In the genomic region with DNA sequence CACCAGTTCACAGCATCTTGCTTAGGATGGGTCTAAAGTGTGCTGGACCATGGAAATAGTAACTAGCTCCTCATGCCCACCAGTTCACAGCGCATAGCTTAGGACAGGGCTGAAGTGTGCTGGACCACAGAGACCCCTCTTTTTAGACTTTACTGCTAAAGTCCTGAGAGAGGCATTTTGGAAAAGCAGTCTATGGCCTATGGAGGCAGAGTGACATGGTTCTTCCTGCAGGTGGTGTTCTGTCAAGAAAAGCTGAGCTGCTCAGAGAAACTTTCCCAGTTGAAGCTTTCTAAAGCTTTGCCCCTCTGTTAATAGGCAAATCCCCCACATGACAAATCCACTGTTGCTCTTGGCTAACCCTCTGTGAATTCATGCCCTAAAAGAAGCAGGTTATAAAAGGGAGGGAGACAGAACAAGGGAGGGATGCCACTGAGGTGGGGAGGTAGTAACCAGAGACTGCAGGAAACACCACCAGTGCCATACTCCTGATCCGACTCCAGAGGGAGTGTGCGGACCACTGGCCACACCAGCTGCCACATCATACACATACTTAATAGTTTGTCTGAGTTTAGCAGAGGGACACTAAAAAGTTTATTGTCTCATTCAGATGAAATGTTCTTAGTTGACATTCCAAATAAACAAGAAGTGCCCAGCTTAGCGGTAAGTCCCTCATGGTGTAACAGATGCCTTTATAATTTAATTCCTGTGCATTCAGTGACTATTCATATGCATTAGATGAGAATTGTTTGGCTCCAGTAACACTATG, we compare ENCODE assay signal across 8 cellular contexts.
DNase-seq lines count a peak whose midpoint lies in the region; ATAC-seq and TF ChIP-seq lines count a peak whose summit lies in the region.

No MANE protein-coding gene starts in this region.

- dilution Hi-C loops in mammary epithelial cell (cut with HindIII; ENCODE audit: low sequenced_read_pairs) = loop anchor here (25.0 kb wide), 1 partner anchor 172 kb away; no protein-coding TSS in a partner anchor

- TF ChIP-seq CTCF in mammary epithelial cell (conservative IDR thresholded peaks at IDR 0.05 in 1 of 2, IDR thresholded peaks at IDR 0.05 in 1 of 2; ENCODE audit: extremely low read depth in 1 of 2, insufficient read depth in 1 of 2, low read depth in 1 of 2, low read length in 2 of 2) (peak; percentile 43 to 50), nephron (IDR thresholded peaks at IDR 0.05; ENCODE audit: unreplicated experiment in 3 of 3) (peak; percentile 61 to 71 (median 63)), testis (IDR thresholded peaks at IDR 0.05) (no peak)

- ATAC-seq in HG03159 (IDR thresholded peaks at IDR 0.05; ENCODE audit: unreplicated experiment) = no peak

- in situ Hi-C loops in mammary epithelial cell (cut with MboI; ENCODE audit: low sequenced_read_pairs in 2 of 2) = no loop called here

- no peak overlapping the region for H3K4me2 ChIP-seq in mammary epithelial cell (ENCODE audit: insufficient read depth, low read depth, low read length)

- whole genome bisulfite sequencing in mammary epithelial cell (ENCODE audit: low coverage, missing lambda C conversion rate) = 80% methylated on average over 4 of the region's 4 CpGs
- 72 to 82% methylated on average over 4 of the region's 4 CpGs for WGBS in testis, 2 donors

- no peaks in the 10 kb centered on the region for H3K4me1 Mint-ChIP-seq in nephron

- BruUV-seq in mammary epithelial cell (replicated peaks; lab: Mats Ljungman, UMichigan) = no TSS peak

- CTCF ChIA-PET in mammary epithelial cell (lab: Charles Lee; ENCODE audit: low non-redundant PET) = interaction anchor here (0.6 kb wide), 1 partner anchor 391 kb away, joined by 3 read pairs; no protein-coding TSS in a partner anchor

- no peak overlapping the region for H2AFZ ChIP-seq in mammary epithelial cell (ENCODE audit: low read depth, low read length)

- H3K79me2 ChIP-seq in mammary epithelial cell (ENCODE audit: insufficient read depth, low read length) = no peaks in the 10 kb centered on the region

- no peaks in the 10 kb centered on the region for H3K36me3 Mint-ChIP-seq in nephron (ENCODE audit: low read depth)

- DNase-seq in ELR (ENCODE audit: low read depth) (peak; percentile 39), LHCN-M2 (ENCODE audit: low read depth) (peak; percentile 10), mammary epithelial cell (no peak), SKM-1 (lab: John Stamatoyannopoulos, UW; ENCODE audit: unreplicated experiment) (no peak), testis (no peak)
- no peak for DNase-seq in activated effector memory CD4-positive, alpha-beta T cell treated with anti-CD3 and anti-CD28 coated beads, Interleukin-2, amount 50 U/mL, for 16 hours

- H3K9me3 ChIP-seq in mammary epithelial cell (replicated peaks; ENCODE audit: insufficient read depth, low read length) (no peaks in the 10 kb centered on the region), testis (no peaks in the 10 kb centered on the region)

- intact Hi-C loops in mammary epithelial cell (cut with micrococcal nuclease) = loop anchor here (1.0 kb wide), 1 partner anchor 68 kb away; no protein-coding TSS in a partner anchor
- intact Hi-C loops in testis (cut with DNase I; ENCODE audit: low total_unique reads) = no loop called here

- no peaks in the 10 kb centered on the region for H4K20me1 ChIP-seq in mammary epithelial cell (ENCODE audit: insufficient read depth, low read length)

- no peak overlapping the region for H3K27ac Mint-ChIP-seq in nephron

- no peak overlapping the region for H3K4me3 Mint-ChIP-seq in nephron

- H3K36me3 ChIP-seq in mammary epithelial cell (ENCODE audit: insufficient read depth, low read length) (no peaks in the 10 kb centered on the region), testis (ENCODE audit: low read depth, missing control alignments) (no peaks in the 10 kb centered on the region)

- H3K4me1 ChIP-seq in mammary epithelial cell (ENCODE audit: insufficient read depth, low read length) = no peaks in the 10 kb centered on the region
- H3K4me1 ChIP-seq in testis = no peaks in the 10 kb centered on the region

- H3K9me3 Mint-ChIP-seq in nephron = no peaks in the 10 kb centered on the region

- peaks cover 18% of the 10 kb centered on the region for H3K27me3 Mint-ChIP-seq in nephron (ENCODE audit: low read depth)

- no peak overlapping the region for H3K4me3 ChIP-seq in mammary epithelial cell (replicated peaks in 1 of 3; ENCODE audit: insufficient read depth in 1 of 3, low read depth in 2 of 3, low read length in 3 of 3)
- no peak overlapping the region for H3K4me3 ChIP-seq in testis

- H3K27me3 ChIP-seq in mammary epithelial cell (ENCODE audit: insufficient read depth, low read length) (no peaks in the 10 kb centered on the region), testis (no peaks in the 10 kb centered on the region)

- no peak overlapping the region for H3K9ac ChIP-seq in mammary epithelial cell (ENCODE audit: insufficient read depth, low read length)

- no peak overlapping the region for H3K27ac ChIP-seq in mammary epithelial cell (ENCODE audit: insufficient read depth, low read depth, low read length)
- no peak overlapping the region for H3K27ac ChIP-seq in testis

- no peak for TF ChIP-seq POLR2A in testis (IDR thresholded peaks at IDR 0.05)

Comparison
In these comparisons a context has a peak if more than half of its experiments do, and no peak if none do; other contexts are left out.
1. DNase-seq: peak in ELR (single experiment) and LHCN-M2 (single experiment); none in mammary epithelial cell (single experiment), SKM-1 (single experiment), activated effector memory CD4-positive, alpha-beta T cell treated with anti-CD3 and anti-CD28 coated beads, Interleukin-2, amount 50 U/mL, for 16 hours (single experiment) and testis (single experiment).
2. CTCF ChIP-seq: peak in mammary epithelial cell (2 of 2) and nephron (3 of 3); none in testis (0 of 3).